In genomic region chr18:57737661-57738060, GRCh38 we compare ENCODE assay signal across 1 cellular context.
TF ChIP-seq lines count a peak whose summit lies in the region.

No MANE protein-coding gene starts in this region.

TF ChIP-seq in HepG2, 621 proteins besides CTCF, POLR2A, EP300 and RAD21 (continued from another document and continues in another):
- TF ChIP-seq, protein P1, sequence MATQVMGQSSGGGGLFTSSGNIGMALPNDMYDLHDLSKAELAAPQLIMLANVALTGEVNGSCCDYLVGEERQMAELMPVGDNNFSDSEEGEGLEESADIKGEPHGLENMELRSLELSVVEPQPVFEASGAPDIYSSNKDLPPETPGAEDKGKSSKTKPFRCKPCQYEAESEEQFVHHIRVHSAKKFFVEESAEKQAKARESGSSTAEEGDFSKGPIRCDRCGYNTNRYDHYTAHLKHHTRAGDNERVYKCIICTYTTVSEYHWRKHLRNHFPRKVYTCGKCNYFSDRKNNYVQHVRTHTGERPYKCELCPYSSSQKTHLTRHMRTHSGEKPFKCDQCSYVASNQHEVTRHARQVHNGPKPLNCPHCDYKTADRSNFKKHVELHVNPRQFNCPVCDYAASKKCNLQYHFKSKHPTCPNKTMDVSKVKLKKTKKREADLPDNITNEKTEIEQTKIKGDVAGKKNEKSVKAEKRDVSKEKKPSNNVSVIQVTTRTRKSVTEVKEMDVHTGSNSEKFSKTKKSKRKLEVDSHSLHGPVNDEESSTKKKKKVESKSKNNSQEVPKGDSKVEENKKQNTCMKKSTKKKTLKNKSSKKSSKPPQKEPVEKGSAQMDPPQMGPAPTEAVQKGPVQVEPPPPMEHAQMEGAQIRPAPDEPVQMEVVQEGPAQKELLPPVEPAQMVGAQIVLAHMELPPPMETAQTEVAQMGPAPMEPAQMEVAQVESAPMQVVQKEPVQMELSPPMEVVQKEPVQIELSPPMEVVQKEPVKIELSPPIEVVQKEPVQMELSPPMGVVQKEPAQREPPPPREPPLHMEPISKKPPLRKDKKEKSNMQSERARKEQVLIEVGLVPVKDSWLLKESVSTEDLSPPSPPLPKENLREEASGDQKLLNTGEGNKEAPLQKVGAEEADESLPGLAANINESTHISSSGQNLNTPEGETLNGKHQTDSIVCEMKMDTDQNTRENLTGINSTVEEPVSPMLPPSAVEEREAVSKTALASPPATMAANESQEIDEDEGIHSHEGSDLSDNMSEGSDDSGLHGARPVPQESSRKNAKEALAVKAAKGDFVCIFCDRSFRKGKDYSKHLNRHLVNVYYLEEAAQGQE (IDR thresholded peaks at IDR 0.05; ENCODE audit: borderline replicate concordance in 1 of 2, low read depth in 1 of 2, low read length in 2 of 2), result peak in 1 of 2 experiments; percentile 15; a peak in 1 of 4 replicates
- TF ChIP-seq, protein P2, sequence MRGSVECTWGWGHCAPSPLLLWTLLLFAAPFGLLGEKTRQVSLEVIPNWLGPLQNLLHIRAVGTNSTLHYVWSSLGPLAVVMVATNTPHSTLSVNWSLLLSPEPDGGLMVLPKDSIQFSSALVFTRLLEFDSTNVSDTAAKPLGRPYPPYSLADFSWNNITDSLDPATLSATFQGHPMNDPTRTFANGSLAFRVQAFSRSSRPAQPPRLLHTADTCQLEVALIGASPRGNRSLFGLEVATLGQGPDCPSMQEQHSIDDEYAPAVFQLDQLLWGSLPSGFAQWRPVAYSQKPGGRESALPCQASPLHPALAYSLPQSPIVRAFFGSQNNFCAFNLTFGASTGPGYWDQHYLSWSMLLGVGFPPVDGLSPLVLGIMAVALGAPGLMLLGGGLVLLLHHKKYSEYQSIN (CRISPR knock-in tag; IDR thresholded peaks at IDR 0.05; ENCODE audit: borderline replicate concordance), result no peak
- TF ChIP-seq ZNF503 (CRISPR knock-in tag; IDR thresholded peaks at IDR 0.05) (no peak), FOXJ3 (CRISPR knock-in tag; IDR thresholded peaks at IDR 0.05; ENCODE audit: borderline replicate concordance) (peak; percentile 22; the same call in 1 of the 2 replicates), ZNF761 (CRISPR knock-in tag; conservative IDR thresholded peaks at IDR 0.05) (no peak), POLR2AphosphoS5 (IDR thresholded peaks at IDR 0.05; ENCODE audit: low read depth, low read length) (no peak), SMC3 (IDR thresholded peaks at IDR 0.05; ENCODE audit: low read length) (peak; percentile 33; the same call in 1 of the 2 replicates), MZF1 (CRISPR knock-in tag; IDR thresholded peaks at IDR 0.05; ENCODE audit: borderline replicate concordance) (no peak), ZNF260 (CRISPR knock-in tag; IDR thresholded peaks at IDR 0.05; ENCODE audit: borderline replicate concordance, low read depth) (no peak), FOXO4 (CRISPR knock-in tag; conservative IDR thresholded peaks at IDR 0.05) (no peak), STAG1 (CRISPR knock-in tag; IDR thresholded peaks at IDR 0.05) (0 out of 2 replicates have a peak, but pooled peaks have one; percentile 19), THYN1 (CRISPR knock-in tag; IDR thresholded peaks at IDR 0.05; ENCODE audit: borderline replicate concordance, low read depth) (no peak), THRA (CRISPR knock-in tag; IDR thresholded peaks at IDR 0.05; ENCODE audit: borderline replicate concordance) (peak; percentile 62; the same call in 1 of the 2 replicates), SRF (IDR thresholded peaks at IDR 0.05; ENCODE audit: low read depth, low read length) (no peak), ZNF644 (CRISPR knock-in tag; IDR thresholded peaks at IDR 0.05; ENCODE audit: low read depth) (peak; percentile 67; the same call in 1 of the 2 replicates), ZNF354B (CRISPR knock-in tag; IDR thresholded peaks at IDR 0.05) (no peak), KDM5A (IDR thresholded peaks at IDR 0.05; ENCODE audit: borderline replicate concordance, low read length) (no peak), ZNF816 (CRISPR knock-in tag; IDR thresholded peaks at IDR 0.05; ENCODE audit: borderline replicate concordance) (no peak), BRD4 (CRISPR knock-in tag; IDR thresholded peaks at IDR 0.05) (no peak), DNMT3B (CRISPR knock-in tag; conservative IDR thresholded peaks at IDR 0.05) (0 out of 2 replicates have a peak, but pooled peaks have one; percentile 57), ZNF563 (CRISPR knock-in tag; IDR thresholded peaks at IDR 0.05) (no peak), SNAPC5 (CRISPR knock-in tag; IDR thresholded peaks at IDR 0.05; ENCODE audit: borderline replicate concordance) (no peak), ZNF142 (CRISPR knock-in tag; IDR thresholded peaks at IDR 0.05) (no peak), SKI (IDR thresholded peaks at IDR 0.05; ENCODE audit: partially characterized antibody) (peak; percentile 49), MYC (CRISPR knock-in tag; IDR thresholded peaks at IDR 0.05; ENCODE audit: borderline replicate concordance) (peak; percentile 43; the same call in 1 of the 2 replicates), TP53 (CRISPR knock-in tag; conservative IDR thresholded peaks at IDR 0.05) (no peak), ETV5 (CRISPR knock-in tag; IDR thresholded peaks at IDR 0.05; ENCODE audit: borderline replicate concordance) (peak; percentile 67; the same call in 1 of the 2 replicates), ELF3 (CRISPR knock-in tag; IDR thresholded peaks at IDR 0.05) (peak; percentile 53; the same call in 1 of the 2 replicates), NFKBIZ (CRISPR knock-in tag; IDR thresholded peaks at IDR 0.05) (0 out of 2 replicates have a peak, but pooled peaks have one; percentile 49), THAP11 (CRISPR knock-in tag; IDR thresholded peaks at IDR 0.05) (peak; percentile 54; the same call in 1 of the 2 replicates), ZNF776 (CRISPR knock-in tag; IDR thresholded peaks at IDR 0.05) (no peak), KAT8 (CRISPR knock-in tag; IDR thresholded peaks at IDR 0.05) (0 out of 2 replicates have a peak, but pooled peaks have one; percentile 18), PAWR (CRISPR knock-in tag; IDR thresholded peaks at IDR 0.05; ENCODE audit: borderline replicate concordance) (no peak), ZMYM3 (CRISPR knock-in tag; IDR thresholded peaks at IDR 0.05) (peak; percentile 47; the same call in 1 of the 2 replicates), MNT (IDR thresholded peaks at IDR 0.05) (peak; percentile 21; the same call in 1 of the 2 replicates)
- TF ChIP-seq, protein P3, sequence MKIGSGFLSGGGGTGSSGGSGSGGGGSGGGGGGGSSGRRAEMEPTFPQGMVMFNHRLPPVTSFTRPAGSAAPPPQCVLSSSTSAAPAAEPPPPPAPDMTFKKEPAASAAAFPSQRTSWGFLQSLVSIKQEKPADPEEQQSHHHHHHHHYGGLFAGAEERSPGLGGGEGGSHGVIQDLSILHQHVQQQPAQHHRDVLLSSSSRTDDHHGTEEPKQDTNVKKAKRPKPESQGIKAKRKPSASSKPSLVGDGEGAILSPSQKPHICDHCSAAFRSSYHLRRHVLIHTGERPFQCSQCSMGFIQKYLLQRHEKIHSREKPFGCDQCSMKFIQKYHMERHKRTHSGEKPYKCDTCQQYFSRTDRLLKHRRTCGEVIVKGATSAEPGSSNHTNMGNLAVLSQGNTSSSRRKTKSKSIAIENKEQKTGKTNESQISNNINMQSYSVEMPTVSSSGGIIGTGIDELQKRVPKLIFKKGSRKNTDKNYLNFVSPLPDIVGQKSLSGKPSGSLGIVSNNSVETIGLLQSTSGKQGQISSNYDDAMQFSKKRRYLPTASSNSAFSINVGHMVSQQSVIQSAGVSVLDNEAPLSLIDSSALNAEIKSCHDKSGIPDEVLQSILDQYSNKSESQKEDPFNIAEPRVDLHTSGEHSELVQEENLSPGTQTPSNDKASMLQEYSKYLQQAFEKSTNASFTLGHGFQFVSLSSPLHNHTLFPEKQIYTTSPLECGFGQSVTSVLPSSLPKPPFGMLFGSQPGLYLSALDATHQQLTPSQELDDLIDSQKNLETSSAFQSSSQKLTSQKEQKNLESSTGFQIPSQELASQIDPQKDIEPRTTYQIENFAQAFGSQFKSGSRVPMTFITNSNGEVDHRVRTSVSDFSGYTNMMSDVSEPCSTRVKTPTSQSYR (CRISPR knock-in tag; IDR thresholded peaks at IDR 0.05; ENCODE audit: borderline replicate concordance), result no peak
- TF ChIP-seq, protein P4, sequence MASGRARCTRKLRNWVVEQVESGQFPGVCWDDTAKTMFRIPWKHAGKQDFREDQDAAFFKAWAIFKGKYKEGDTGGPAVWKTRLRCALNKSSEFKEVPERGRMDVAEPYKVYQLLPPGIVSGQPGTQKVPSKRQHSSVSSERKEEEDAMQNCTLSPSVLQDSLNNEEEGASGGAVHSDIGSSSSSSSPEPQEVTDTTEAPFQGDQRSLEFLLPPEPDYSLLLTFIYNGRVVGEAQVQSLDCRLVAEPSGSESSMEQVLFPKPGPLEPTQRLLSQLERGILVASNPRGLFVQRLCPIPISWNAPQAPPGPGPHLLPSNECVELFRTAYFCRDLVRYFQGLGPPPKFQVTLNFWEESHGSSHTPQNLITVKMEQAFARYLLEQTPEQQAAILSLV (CRISPR knock-in tag; IDR thresholded peaks at IDR 0.05; ENCODE audit: borderline replicate concordance), result no peak
